In the genomic region with DNA sequence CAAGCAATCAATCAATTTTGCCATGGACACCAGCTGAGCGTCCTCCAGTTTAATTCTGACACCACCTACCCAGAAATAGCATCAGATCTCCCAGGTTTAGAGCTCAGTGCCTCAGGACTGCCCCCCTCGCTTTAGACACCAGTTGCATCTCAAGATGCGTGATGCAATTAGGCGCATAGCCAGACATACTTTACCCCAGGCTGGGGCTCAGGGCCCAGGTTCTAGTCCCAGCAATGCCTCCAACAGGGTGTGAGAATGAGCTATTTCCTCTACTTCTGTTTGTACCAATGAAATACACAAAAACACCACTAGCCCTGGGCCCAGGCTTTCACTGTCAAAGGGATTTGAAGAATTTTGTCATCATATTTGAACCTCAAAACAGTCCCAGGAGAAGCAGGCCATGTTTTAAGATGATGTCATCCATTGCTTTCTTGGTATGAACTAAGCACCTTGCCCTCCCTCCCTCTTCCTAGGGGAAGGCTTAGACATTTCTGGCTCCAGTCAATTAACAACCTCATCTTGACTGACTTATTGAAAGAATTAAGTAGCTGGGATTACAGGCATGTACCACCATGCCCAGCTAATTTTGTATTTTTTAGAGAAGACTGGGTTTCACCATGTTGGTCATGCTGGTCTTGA, we compare ENCODE assay signal across 16 cellular contexts.
DNase-seq lines count a peak whose midpoint lies in the region; ATAC-seq and TF ChIP-seq lines count a peak whose summit lies in the region.
"Had no signal": no experiment of that assay in that cellular context is flagged by ENCODE, and none has a peak within 500 bp of the region (broad histone marks: within the 10 kb centered on the region; RNA-seq: fewer than 3 reads in every experiment).

No MANE protein-coding gene starts in this region.

- no peaks in the 10 kb centered on the region for H3K79me2 ChIP-seq in smooth muscle cell (ENCODE audit: low read depth)

- peak in 1 of 3 donors; percentile 18 for DNase-seq in right cardiac atrium
- no peak for DNase-seq in heart left ventricle
- no peak for DNase-seq in progenitor cell of endocrine pancreas (ENCODE audit: low spot score, unreplicated experiment)
- peak; percentile 15 for DNase-seq in upper lobe of right lung
- no peak for DNase-seq in smooth muscle cell (lab: John Stamatoyannopoulos, UW; ENCODE audit: unreplicated experiment)
- DNase-seq: DMS79 treated with DMSO at 0.1 percent for 48 hours, NCI-H1417, NCI-H187, NCI-H2107, NCI-H524, NCI-H82, OCI-M1, SHP77 treated with DMSO at 0.1 percent for 48 hours had no signal

- H3K4me2 ChIP-seq in smooth muscle cell, result no peak overlapping the region

- no peaks in the 10 kb centered on the region for H3K27me3 Mint-ChIP-seq in progenitor cell of endocrine pancreas

- H3F3A ChIP-seq in smooth muscle cell (ENCODE audit: low read depth), result no peaks in the 10 kb centered on the region

- no peak for TF ChIP-seq CTCF in heart left ventricle (IDR thresholded peaks at IDR 0.05)
- no peak for TF ChIP-seq CTCF in progenitor cell of endocrine pancreas (IDR thresholded peaks at IDR 0.05; ENCODE audit: unreplicated experiment)
- TF ChIP-seq CTCF in upper lobe of right lung (IDR thresholded peaks at IDR 0.05), result no peak
- no peak for TF ChIP-seq CTCF in smooth muscle cell (IDR thresholded peaks at IDR 0.05; ENCODE audit: borderline replicate concordance, insufficient read depth, poor library complexity, severe bottlenecking)

- peak overlapping the region; percentile 16 for H3K27ac Mint-ChIP-seq in progenitor cell of endocrine pancreas

- H3K36me3 Mint-ChIP-seq in progenitor cell of endocrine pancreas (ENCODE audit: insufficient read depth), result no peaks in the 10 kb centered on the region

- no peak for TF ChIP-seq POLR2A in heart left ventricle (IDR thresholded peaks at IDR 0.05)

- H3K27me3 ChIP-seq in right cardiac atrium (ENCODE audit: control insufficient read depth, insufficient read depth), result no peaks in the 10 kb centered on the region
- H3K27me3 ChIP-seq in heart left ventricle, result no peaks in the 10 kb centered on the region
- H3K27me3 ChIP-seq in upper lobe of right lung, result no peaks in the 10 kb centered on the region
- H3K27me3 ChIP-seq in smooth muscle cell (ENCODE audit: low read depth), result no peaks in the 10 kb centered on the region

- H3K36me3 ChIP-seq in heart left ventricle (no peaks in the 10 kb centered on the region), upper lobe of right lung (no peaks in the 10 kb centered on the region), smooth muscle cell (ENCODE audit: low read depth) (no peaks in the 10 kb centered on the region)

- 67% methylated on average over 4 of the region's 4 CpGs for WGBS in right cardiac atrium
- 81 to 89% (median 87%) methylated on average over 4 of the region's 4 CpGs for WGBS in heart left ventricle, 4 donors
- WGBS in smooth muscle cell (ENCODE audit: low lambda C conversion rate), result 92% methylated on average over 4 of the region's 4 CpGs

- ATAC-seq in right cardiac atrium, result peak; percentile 13 to 39
- ATAC-seq in heart left ventricle, result no peak
- ATAC-seq in upper lobe of right lung, result no peak
- ATAC-seq in HG03097 (IDR thresholded peaks at IDR 0.05; ENCODE audit: low FRiP score, unreplicated experiment), result no peak
- no peak for ATAC-seq in HG03442 (IDR thresholded peaks at IDR 0.05; ENCODE audit: unreplicated experiment)

- intact Hi-C loops in right cardiac atrium (cut with DNase I) (no loop called here), heart left ventricle (cut with DNase I) (no loop called here), upper lobe of right lung (cut with DNase I) (no loop called here)

- H3K9me3 ChIP-seq in right cardiac atrium (ENCODE audit: control insufficient read depth, low read length) (no peaks in the 10 kb centered on the region), heart left ventricle (no peaks in the 10 kb centered on the region), upper lobe of right lung (no peaks in the 10 kb centered on the region), smooth muscle cell (replicated peaks; ENCODE audit: low read depth) (no peaks in the 10 kb centered on the region)

- H3K4me1 ChIP-seq in right cardiac atrium (ENCODE audit: control insufficient read depth, insufficient read depth, low read length), result no peaks in the 10 kb centered on the region
- peaks cover 0 to 8% (median under 1%) of the 10 kb centered on the region in 12 donors for H3K4me1 ChIP-seq in heart left ventricle
- no peaks in the 10 kb centered on the region for H3K4me1 ChIP-seq in upper lobe of right lung
- H3K4me1 ChIP-seq in smooth muscle cell (ENCODE audit: low read depth), result no peaks in the 10 kb centered on the region

- H3K4me3 ChIP-seq in right cardiac atrium (ENCODE audit: low read length) (no peak overlapping the region), heart left ventricle (no peak overlapping the region), upper lobe of right lung (no peak overlapping the region), smooth muscle cell (no peak overlapping the region)

- no peak overlapping the region for H2AFZ ChIP-seq in smooth muscle cell (ENCODE audit: low read depth)

- no peaks in the 10 kb centered on the region for H3K4me1 Mint-ChIP-seq in progenitor cell of endocrine pancreas (ENCODE audit: low read depth)

- H3K9me3 Mint-ChIP-seq in progenitor cell of endocrine pancreas (ENCODE audit: low read depth), result no peaks in the 10 kb centered on the region

- H3K27ac ChIP-seq in right cardiac atrium (ENCODE audit: low read length) (no peak overlapping the region), heart left ventricle (peak overlapping the region in 5 of 12 donors; percentile 18 to 49 (median 35)), cingulate gyrus (ENCODE audit: low read depth, low read length) (peak overlapping the region; percentile 88), upper lobe of right lung (no peak overlapping the region), smooth muscle cell (ENCODE audit: low read depth) (no peak overlapping the region)

- no peak overlapping the region for H3K4me3 Mint-ChIP-seq in progenitor cell of endocrine pancreas (ENCODE audit: low read depth)

- no peaks in the 10 kb centered on the region for H4K20me1 ChIP-seq in smooth muscle cell (ENCODE audit: low read depth)

- no peak overlapping the region for H3K9ac ChIP-seq in smooth muscle cell (ENCODE audit: low read depth)

Comparison
In these comparisons a context has a peak if more than half of its experiments do, and no peak if none do; other contexts are left out.
1. ATAC-seq: peak in right cardiac atrium (2 of 2); none in heart left ventricle (0 of 4), upper lobe of right lung (single experiment), HG03097 (single experiment) and HG03442 (single experiment).